9 cellular contexts compared by ENCODE assay signal in genomic region chr7:38232475-38233366, GRCh38. TPM values are rescaled to one million over a fixed set of nuclear protein-coding genes. Genes with fewer than 3 reads are reported as not detected.
A peak's percentile ranks its signal among the peaks of the same experiment; 100 is the strongest.
DNase-seq lines count a peak whose midpoint lies in the region; ATAC-seq and TF ChIP-seq lines count a peak whose summit lies in the region.
"Had no signal": no experiment of that assay in that cellular context is flagged by ENCODE, and none has a peak within 500 bp of the region (broad histone marks: within the 10 kb centered on the region; RNA-seq: fewer than 3 reads in every experiment).

No MANE protein-coding gene starts in this region.

- H3K4me1 ChIP-seq in left ventricle myocardium inferior, result no peaks in the 10 kb centered on the region
- H3K4me1 ChIP-seq: body of pancreas had no signal

- H3K9me3 ChIP-seq in left ventricle myocardium inferior (replicated peaks), result no peaks in the 10 kb centered on the region
- H3K9me3 ChIP-seq: body of pancreas had no signal

- no peak overlapping the region for H3K4me3 ChIP-seq in left ventricle myocardium inferior
- H3K4me3 ChIP-seq: body of pancreas had no signal

- DNase-seq in Right ventricle myocardium superior, result peak; percentile 55
- DNase-seq in left ventricle myocardium inferior, result no peak
- DNase-seq in KBM-7, result peak; percentile 99
- peak; percentile 90 for DNase-seq in activated CD8-positive, alpha-beta T cell treated with anti-CD3 and anti-CD28 coated beads, Interleukin-2, amount 10 ng/mL, durations not matched to agents 7 days and 5 days
- no peak for DNase-seq in left cardiac atrium
- peak; percentile 49 to 77 for DNase-seq in stimulated activated CD8-positive, alpha-beta memory T cell treated with anti-CD3 and anti-CD28 coated beads, Interleukin-4, amount 100 ng/mL, for 4 hours (ENCODE audit: low read depth in 2 of 2, low spot score in 1 of 2)
- no peak for DNase-seq in NCI-H748 (lab: John Stamatoyannopoulos, UW; ENCODE audit: unreplicated experiment)
- no peak for DNase-seq in RPMI8226

- peak overlapping the region; percentile 62 for H3K4me3 Mint-ChIP-seq in activated CD8-positive, alpha-beta T cell treated with anti-CD3 and anti-CD28 coated beads, Interleukin-2, amount 10 ng/mL, durations not matched to agents 7 days and 5 days

- peaks cover 36% of the 10 kb centered on the region for H3K36me3 ChIP-seq in left ventricle myocardium inferior

- CTCF ChIA-PET in activated CD8-positive, alpha-beta T cell treated with anti-CD3 and anti-CD28 coated beads, Interleukin-2, amount 10 ng/mL, durations not matched to agents 7 days and 5 days (lab: Charles Lee), result interaction anchor here (0.8 to 8.4 kb wide), 9 partner anchors 8 to 141 kb away, joined by 3 to 137 read pairs (median 5); no protein-coding TSS in a partner anchor

- peak overlapping the region; percentile 95 for H3K27ac Mint-ChIP-seq in activated CD8-positive, alpha-beta T cell treated with anti-CD3 and anti-CD28 coated beads, Interleukin-2, amount 10 ng/mL, durations not matched to agents 7 days and 5 days

- H3K9me3 Mint-ChIP-seq in activated CD8-positive, alpha-beta T cell treated with anti-CD3 and anti-CD28 coated beads, Interleukin-2, amount 10 ng/mL, durations not matched to agents 7 days and 5 days (ENCODE audit: insufficient read depth), result no peaks in the 10 kb centered on the region

- H3K4me1 Mint-ChIP-seq in activated CD8-positive, alpha-beta T cell treated with anti-CD3 and anti-CD28 coated beads, Interleukin-2, amount 10 ng/mL, durations not matched to agents 7 days and 5 days (ENCODE audit: low read depth), result peaks cover 94% of the 10 kb centered on the region

- no peaks in the 10 kb centered on the region for H3K27me3 Mint-ChIP-seq in activated CD8-positive, alpha-beta T cell treated with anti-CD3 and anti-CD28 coated beads, Interleukin-2, amount 10 ng/mL, durations not matched to agents 7 days and 5 days (ENCODE audit: low read depth)

- no peak for TF ChIP-seq CTCF in left ventricle myocardium inferior (IDR thresholded peaks at IDR 0.05; ENCODE audit: borderline replicate concordance)

- H3K36me3 Mint-ChIP-seq in activated CD8-positive, alpha-beta T cell treated with anti-CD3 and anti-CD28 coated beads, Interleukin-2, amount 10 ng/mL, durations not matched to agents 7 days and 5 days (ENCODE audit: low read depth), result peaks cover 66% of the 10 kb centered on the region

- in situ Hi-C loops in KBM-7 (cut with MboI; ENCODE audit: low pct_unique_long_range_greater_than_20kb, low sequenced_read_pairs), result no loop called here

- POLR2A ChIA-PET in activated CD8-positive, alpha-beta T cell treated with anti-CD3 and anti-CD28 coated beads, Interleukin-2, amount 10 ng/mL, durations not matched to agents 7 days and 5 days (lab: Charles Lee), result interaction anchor here (0.7 to 1.5 kb wide), 5 partner anchors 10 to 126 kb away, joined by 3 to 4 read pairs (median 3); no protein-coding TSS in a partner anchor

- ATAC-seq in Right ventricle myocardium superior (ENCODE audit: poor library complexity) (peak; percentile 45), left cardiac atrium (peak; percentile 60 to 82)
- peak; percentile 89 for ATAC-seq in activated CD8-positive, alpha-beta T cell treated with anti-CD3 and anti-CD28 coated beads, Interleukin-2, amount 10 ng/mL, durations not matched to agents 7 days and 5 days
- ATAC-seq: body of pancreas had no signal

- H3K27me3 ChIP-seq in left ventricle myocardium inferior (ENCODE audit: low read depth), result no peaks in the 10 kb centered on the region
- H3K27me3 ChIP-seq: body of pancreas had no signal

- no peak overlapping the region for H3K27ac ChIP-seq in left ventricle myocardium inferior (replicated peaks)
- H3K27ac ChIP-seq: body of pancreas had no signal

- intact Hi-C loops in Right ventricle myocardium superior (cut with DNase I), result no loop called here
- intact Hi-C loops in left ventricle myocardium inferior (cut with micrococcal nuclease), result no loop called here
- intact Hi-C loops in left cardiac atrium (cut with DNase I), result no loop called here

RNA-seq across cellular contexts. Expression of gene STARD3NL, which starts 54.7 kb away (rescaled TPM):
- total RNA-seq in Right ventricle myocardium superior, result 21.8 TPM
- 24.8 TPM for total RNA-seq in left ventricle myocardium inferior
- total RNA-seq in activated CD8-positive, alpha-beta T cell treated with anti-CD3 and anti-CD28 coated beads, Interleukin-2, amount 10 ng/mL, durations not matched to agents 7 days and 5 days, result 10 to 100 TPM; 24.1 to 25.8 TPM
- 10 to 100 TPM; 31.8 to 34.8 TPM for total RNA-seq in left cardiac atrium

Comparison
In these comparisons a context has a peak if more than half of its experiments do, and no peak if none do; other contexts are left out.
1. DNase-seq: peak in Right ventricle myocardium superior (single experiment), KBM-7 (single experiment), activated CD8-positive, alpha-beta T cell treated with anti-CD3 and anti-CD28 coated beads, Interleukin-2, amount 10 ng/mL, durations not matched to agents 7 days and 5 days (single experiment) and stimulated activated CD8-positive, alpha-beta memory T cell treated with anti-CD3 and anti-CD28 coated beads, Interleukin-4, amount 100 ng/mL, for 4 hours (2 of 2); none in left ventricle myocardium inferior (single experiment), left cardiac atrium (single experiment), NCI-H748 (single experiment) and RPMI8226 (single experiment).
2. Peak in every context shown above with its lines, with median percentiles within 50 percentile points of each other: ATAC-seq.